Comparison of ENCODE assay signal across 1 cellular context in the genomic region with DNA sequence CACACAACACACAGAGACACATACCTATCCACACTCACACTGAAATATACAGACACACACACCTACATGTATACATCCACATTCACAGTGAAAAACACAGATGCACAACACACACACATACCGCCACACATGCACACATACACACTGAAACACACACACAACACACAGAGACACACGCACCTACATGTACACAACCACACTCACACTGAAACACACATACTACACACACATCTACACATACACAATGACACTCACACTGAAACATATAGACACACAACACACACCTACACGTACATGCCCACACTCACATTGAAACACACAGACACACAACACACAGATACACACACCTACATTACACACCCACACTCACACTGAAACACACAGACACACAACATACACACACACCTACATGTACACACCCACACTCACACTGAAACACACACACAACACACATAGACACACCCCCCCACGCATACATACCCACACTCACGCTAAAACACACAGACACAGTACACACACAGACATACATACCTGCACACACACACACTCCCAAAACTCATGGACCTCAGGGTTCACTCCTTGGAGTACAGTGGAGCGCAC.
TF ChIP-seq lines count a peak whose summit lies in the region.

No MANE protein-coding gene starts in this region.

TF ChIP-seq in A549, 52 proteins besides CTCF, POLR2A, EP300 and RAD21:
- TF ChIP-seq MYC (IDR thresholded peaks at IDR 0.05; ENCODE audit: borderline replicate concordance, low read length) = no peak
- TF ChIP-seq HOXB5 (CRISPR knock-in tag; IDR thresholded peaks at IDR 0.05) = no peak
- TF ChIP-seq, protein P1, sequence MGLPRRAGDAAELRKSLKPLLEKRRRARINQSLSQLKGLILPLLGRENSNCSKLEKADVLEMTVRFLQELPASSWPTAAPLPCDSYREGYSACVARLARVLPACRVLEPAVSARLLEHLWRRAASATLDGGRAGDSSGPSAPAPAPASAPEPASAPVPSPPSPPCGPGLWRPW (IDR thresholded peaks at IDR 0.05) = no peak
- TF ChIP-seq POLR2AphosphoS2 (conservative IDR thresholded peaks at IDR 0.05; ENCODE audit: low read length) = no peak
- TF ChIP-seq, protein P2, sequence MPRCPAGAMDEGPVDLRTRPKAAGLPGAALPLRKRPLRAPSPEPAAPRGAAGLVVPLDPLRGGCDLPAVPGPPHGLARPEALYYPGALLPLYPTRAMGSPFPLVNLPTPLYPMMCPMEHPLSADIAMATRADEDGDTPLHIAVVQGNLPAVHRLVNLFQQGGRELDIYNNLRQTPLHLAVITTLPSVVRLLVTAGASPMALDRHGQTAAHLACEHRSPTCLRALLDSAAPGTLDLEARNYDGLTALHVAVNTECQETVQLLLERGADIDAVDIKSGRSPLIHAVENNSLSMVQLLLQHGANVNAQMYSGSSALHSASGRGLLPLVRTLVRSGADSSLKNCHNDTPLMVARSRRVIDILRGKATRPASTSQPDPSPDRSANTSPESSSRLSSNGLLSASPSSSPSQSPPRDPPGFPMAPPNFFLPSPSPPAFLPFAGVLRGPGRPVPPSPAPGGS (IDR thresholded peaks at IDR 0.05) = no peak
- TF ChIP-seq, protein P3, sequence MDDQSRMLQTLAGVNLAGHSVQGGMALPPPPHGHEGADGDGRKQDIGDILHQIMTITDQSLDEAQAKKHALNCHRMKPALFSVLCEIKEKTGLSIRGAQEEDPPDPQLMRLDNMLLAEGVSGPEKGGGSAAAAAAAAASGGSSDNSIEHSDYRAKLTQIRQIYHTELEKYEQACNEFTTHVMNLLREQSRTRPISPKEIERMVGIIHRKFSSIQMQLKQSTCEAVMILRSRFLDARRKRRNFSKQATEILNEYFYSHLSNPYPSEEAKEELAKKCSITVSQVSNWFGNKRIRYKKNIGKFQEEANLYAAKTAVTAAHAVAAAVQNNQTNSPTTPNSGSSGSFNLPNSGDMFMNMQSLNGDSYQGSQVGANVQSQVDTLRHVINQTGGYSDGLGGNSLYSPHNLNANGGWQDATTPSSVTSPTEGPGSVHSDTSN (IDR thresholded peaks at IDR 0.05) = no peak
- TF ChIP-seq GATA3 (IDR thresholded peaks at IDR 0.05; ENCODE audit: borderline replicate concordance) = no peak
- no peak for TF ChIP-seq NR3C1 (IDR thresholded peaks at IDR 0.05)
- TF ChIP-seq ESRRA (IDR thresholded peaks at IDR 0.05; ENCODE audit: borderline replicate concordance, low read length) = no peak
- no peak for TF ChIP-seq SREBF2 (IDR thresholded peaks at IDR 0.05)
- no peak for TF ChIP-seq MAFK (IDR thresholded peaks at IDR 0.05; ENCODE audit: partially characterized antibody)
- no peak for TF ChIP-seq EHMT2 (IDR thresholded peaks at IDR 0.05; ENCODE audit: low read depth)
- TF ChIP-seq FOSB (CRISPR knock-in tag; IDR thresholded peaks at IDR 0.05) = no peak
- TF ChIP-seq, protein P4, sequence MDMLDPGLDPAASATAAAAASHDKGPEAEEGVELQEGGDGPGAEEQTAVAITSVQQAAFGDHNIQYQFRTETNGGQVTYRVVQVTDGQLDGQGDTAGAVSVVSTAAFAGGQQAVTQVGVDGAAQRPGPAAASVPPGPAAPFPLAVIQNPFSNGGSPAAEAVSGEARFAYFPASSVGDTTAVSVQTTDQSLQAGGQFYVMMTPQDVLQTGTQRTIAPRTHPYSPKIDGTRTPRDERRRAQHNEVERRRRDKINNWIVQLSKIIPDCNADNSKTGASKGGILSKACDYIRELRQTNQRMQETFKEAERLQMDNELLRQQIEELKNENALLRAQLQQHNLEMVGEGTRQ (IDR thresholded peaks at IDR 0.05) = no peak
- TF ChIP-seq JUN (IDR thresholded peaks at IDR 0.05) = no peak
